Comparison of ENCODE assay signal across 1 cellular context in the genomic region with DNA sequence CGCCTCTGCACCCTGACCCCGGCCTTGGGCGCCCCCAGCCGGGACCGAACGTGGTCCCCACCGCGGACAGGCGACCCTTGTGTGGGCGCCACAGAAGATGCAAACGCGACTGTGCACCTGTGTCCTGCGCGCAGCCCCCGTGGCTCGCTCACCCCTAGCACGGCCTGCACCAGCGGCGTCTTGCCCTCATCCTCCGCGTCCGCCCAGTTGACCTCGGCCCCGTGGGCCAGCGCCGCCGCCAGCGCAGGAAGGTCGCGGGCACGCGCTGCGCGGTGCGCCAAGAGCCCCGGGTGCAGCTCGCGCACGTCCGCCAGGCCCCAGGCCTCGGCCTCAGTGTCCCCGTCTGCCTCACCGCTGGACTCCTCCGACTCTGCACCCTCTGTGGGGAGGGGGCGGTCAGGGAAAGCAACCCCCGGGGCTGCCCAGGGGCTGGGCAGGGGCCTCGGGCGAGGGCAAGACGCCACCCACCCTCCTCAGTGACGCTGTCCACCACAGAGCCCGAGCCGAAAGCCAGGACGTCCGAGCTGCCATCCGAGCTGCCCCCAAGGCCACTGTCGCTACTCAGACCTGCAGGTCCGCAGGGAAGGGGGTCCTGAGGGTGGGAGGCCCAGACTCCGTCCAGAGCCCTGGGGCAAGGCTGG.
TF ChIP-seq lines count a peak whose summit lies in the region.

No MANE protein-coding gene starts in this region.

TF ChIP-seq in K562, 482 proteins besides CTCF, POLR2A, EP300 and RAD21:
- TF ChIP-seq, protein P1, sequence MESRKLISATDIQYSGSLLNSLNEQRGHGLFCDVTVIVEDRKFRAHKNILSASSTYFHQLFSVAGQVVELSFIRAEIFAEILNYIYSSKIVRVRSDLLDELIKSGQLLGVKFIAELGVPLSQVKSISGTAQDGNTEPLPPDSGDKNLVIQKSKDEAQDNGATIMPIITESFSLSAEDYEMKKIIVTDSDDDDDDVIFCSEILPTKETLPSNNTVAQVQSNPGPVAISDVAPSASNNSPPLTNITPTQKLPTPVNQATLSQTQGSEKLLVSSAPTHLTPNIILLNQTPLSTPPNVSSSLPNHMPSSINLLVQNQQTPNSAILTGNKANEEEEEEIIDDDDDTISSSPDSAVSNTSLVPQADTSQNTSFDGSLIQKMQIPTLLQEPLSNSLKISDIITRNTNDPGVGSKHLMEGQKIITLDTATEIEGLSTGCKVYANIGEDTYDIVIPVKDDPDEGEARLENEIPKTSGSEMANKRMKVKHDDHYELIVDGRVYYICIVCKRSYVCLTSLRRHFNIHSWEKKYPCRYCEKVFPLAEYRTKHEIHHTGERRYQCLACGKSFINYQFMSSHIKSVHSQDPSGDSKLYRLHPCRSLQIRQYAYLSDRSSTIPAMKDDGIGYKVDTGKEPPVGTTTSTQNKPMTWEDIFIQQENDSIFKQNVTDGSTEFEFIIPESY (CRISPR knock-in tag; IDR thresholded peaks at IDR 0.05), result peak; percentile 82; the same call in 1 of the 2 replicates
- TF ChIP-seq HNRNPL (IDR thresholded peaks at IDR 0.05; ENCODE audit: low read depth, low read length), result peak; percentile 52; the same call in 1 of the 2 replicates
- TF ChIP-seq ERF (CRISPR knock-in tag; IDR thresholded peaks at IDR 0.05), result peak; percentile 20; the same call in 1 of the 2 replicates
- no peak for TF ChIP-seq ZNF165 (CRISPR knock-in tag; IDR thresholded peaks at IDR 0.05; ENCODE audit: borderline replicate concordance)
- TF ChIP-seq, protein P2, sequence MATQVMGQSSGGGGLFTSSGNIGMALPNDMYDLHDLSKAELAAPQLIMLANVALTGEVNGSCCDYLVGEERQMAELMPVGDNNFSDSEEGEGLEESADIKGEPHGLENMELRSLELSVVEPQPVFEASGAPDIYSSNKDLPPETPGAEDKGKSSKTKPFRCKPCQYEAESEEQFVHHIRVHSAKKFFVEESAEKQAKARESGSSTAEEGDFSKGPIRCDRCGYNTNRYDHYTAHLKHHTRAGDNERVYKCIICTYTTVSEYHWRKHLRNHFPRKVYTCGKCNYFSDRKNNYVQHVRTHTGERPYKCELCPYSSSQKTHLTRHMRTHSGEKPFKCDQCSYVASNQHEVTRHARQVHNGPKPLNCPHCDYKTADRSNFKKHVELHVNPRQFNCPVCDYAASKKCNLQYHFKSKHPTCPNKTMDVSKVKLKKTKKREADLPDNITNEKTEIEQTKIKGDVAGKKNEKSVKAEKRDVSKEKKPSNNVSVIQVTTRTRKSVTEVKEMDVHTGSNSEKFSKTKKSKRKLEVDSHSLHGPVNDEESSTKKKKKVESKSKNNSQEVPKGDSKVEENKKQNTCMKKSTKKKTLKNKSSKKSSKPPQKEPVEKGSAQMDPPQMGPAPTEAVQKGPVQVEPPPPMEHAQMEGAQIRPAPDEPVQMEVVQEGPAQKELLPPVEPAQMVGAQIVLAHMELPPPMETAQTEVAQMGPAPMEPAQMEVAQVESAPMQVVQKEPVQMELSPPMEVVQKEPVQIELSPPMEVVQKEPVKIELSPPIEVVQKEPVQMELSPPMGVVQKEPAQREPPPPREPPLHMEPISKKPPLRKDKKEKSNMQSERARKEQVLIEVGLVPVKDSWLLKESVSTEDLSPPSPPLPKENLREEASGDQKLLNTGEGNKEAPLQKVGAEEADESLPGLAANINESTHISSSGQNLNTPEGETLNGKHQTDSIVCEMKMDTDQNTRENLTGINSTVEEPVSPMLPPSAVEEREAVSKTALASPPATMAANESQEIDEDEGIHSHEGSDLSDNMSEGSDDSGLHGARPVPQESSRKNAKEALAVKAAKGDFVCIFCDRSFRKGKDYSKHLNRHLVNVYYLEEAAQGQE (CRISPR knock-in tag; IDR thresholded peaks at IDR 0.05; ENCODE audit: low read depth), result 0 out of 2 replicates have a peak, but pooled peaks have one; percentile 47
- no peak for TF ChIP-seq NCOA6 (IDR thresholded peaks at IDR 0.05)
- peak; percentile 45 for TF ChIP-seq FUS (optimal IDR thresholded peaks at IDR 0.05; ENCODE audit: low read depth, low read length)
